ENCODE assay signal across 17 cellular contexts in genomic region chr11:121794671-121795070, GRCh38.
DNase-seq lines count a peak whose midpoint lies in the region; ATAC-seq and TF ChIP-seq lines count a peak whose summit lies in the region.
"Had no signal": no experiment of that assay in that cellular context is flagged by ENCODE, and none has a peak within 500 bp of the region (broad histone marks: within the 10 kb centered on the region; RNA-seq: fewer than 3 reads in every experiment).

No MANE protein-coding gene starts in this region.

- peak overlapping the region; percentile 11 for H3K9ac ChIP-seq in neural cell (ENCODE audit: low read length)

- intact Hi-C loops in esophagus muscularis mucosa (cut with DNase I), result no loop called here
- intact Hi-C loops in testis (cut with DNase I; ENCODE audit: low total_unique reads), result no loop called here

- no peak overlapping the region for H3K4me3 ChIP-seq in esophagus muscularis mucosa
- H3K4me3 ChIP-seq in neural cell (ENCODE audit: low read length), result no peak overlapping the region
- peak overlapping the region; percentile 11 to 13 for H3K4me3 ChIP-seq in testis
- H3K4me3 ChIP-seq: GM12878 had no signal

- no peaks in the 10 kb centered on the region for H3K9me2 ChIP-seq in neural cell (ENCODE audit: insufficient read depth, low read length)

- no peaks in the 10 kb centered on the region for H3F3A ChIP-seq in neural cell (ENCODE audit: insufficient read depth, low read length, poor library complexity, severe bottlenecking)

- H3K36me3 ChIP-seq in esophagus muscularis mucosa, result no peaks in the 10 kb centered on the region
- H3K36me3 ChIP-seq in neural cell (ENCODE audit: insufficient read depth, low read length), result no peaks in the 10 kb centered on the region
- no peaks in the 10 kb centered on the region for H3K36me3 ChIP-seq in testis (ENCODE audit: low read depth, missing control alignments)

- TF ChIP-seq CTCF in esophagus muscularis mucosa (IDR thresholded peaks at IDR 0.05), result no peak
- no peak for TF ChIP-seq CTCF in neural cell (IDR thresholded peaks at IDR 0.05; ENCODE audit: poor library complexity, severe bottlenecking)
- TF ChIP-seq CTCF in testis (IDR thresholded peaks at IDR 0.05), result no peak

- ATAC-seq in stimulated activated naive B cell treated with anti-CD40 and anti-IgM and Interleukin-4, amounts not matched to agents 10 μg/mL and 1 μg/mL and 100 μg/mL, for 72 hours (replicated peaks), result no peak
- ATAC-seq: GM12878, PC-3 had no signal

- no peak overlapping the region for H3K4me2 ChIP-seq in neural cell (ENCODE audit: low read length)

- no peak overlapping the region for H3K4me3 Mint-ChIP-seq in stimulated activated naive B cell treated with anti-CD40 and anti-IgM and Interleukin-4, amounts not matched to agents 10 μg/mL and 1 μg/mL and 100 μg/mL, for 72 hours
- H3K4me3 Mint-ChIP-seq: CD14-positive monocyte had no signal

- no peak for TF ChIP-seq EP300 in esophagus muscularis mucosa (IDR thresholded peaks at IDR 0.05)
- TF ChIP-seq EP300 in neural cell (conservative IDR thresholded peaks at IDR 0.05; ENCODE audit: poor library complexity, severe bottlenecking), result no peak

- no peak for TF ChIP-seq RAD21 in neural cell (conservative IDR thresholded peaks at IDR 0.05)

- no peaks in the 10 kb centered on the region for H3K36me3 Mint-ChIP-seq in stimulated activated naive B cell treated with anti-CD40 and anti-IgM and Interleukin-4, amounts not matched to agents 10 μg/mL and 1 μg/mL and 100 μg/mL, for 72 hours
- H3K36me3 Mint-ChIP-seq: CD14-positive monocyte had no signal

- H2AFZ ChIP-seq in neural cell (ENCODE audit: low read depth, low read length), result peak overlapping the region; percentile 31

- WGBS in esophagus muscularis mucosa, result 94% methylated on average over 19 of the region's 19 CpGs
- WGBS in testis, 2 donors, result 62 to 77% methylated on average over 19 of the region's 19 CpGs

- TF ChIP-seq POLR2A in esophagus muscularis mucosa (IDR thresholded peaks at IDR 0.05; ENCODE audit: low read depth) (no peak), testis (IDR thresholded peaks at IDR 0.05) (no peak)

- no peaks in the 10 kb centered on the region for H3K27me3 ChIP-seq in esophagus muscularis mucosa
- no peaks in the 10 kb centered on the region for H3K27me3 ChIP-seq in neural cell (ENCODE audit: insufficient read depth, low read depth, low read length)
- H3K27me3 ChIP-seq in testis, result no peaks in the 10 kb centered on the region

- H3K4me1 ChIP-seq in esophagus muscularis mucosa (peaks cover 0 to 21% (median 13%) of the 10 kb centered on the region in 4 donors), testis (peaks cover 13% of the 10 kb centered on the region)

- H3K27ac ChIP-seq in esophagus muscularis mucosa (replicated peaks in 1 of 4) (no peak overlapping the region), neural cell (ENCODE audit: low read length) (peak overlapping the region; percentile 7), testis (no peak overlapping the region)
- H3K27ac ChIP-seq: 22Rv1 had no signal

- H3K9me3 ChIP-seq in esophagus muscularis mucosa (no peaks in the 10 kb centered on the region), neural cell (ENCODE audit: low read length) (no peaks in the 10 kb centered on the region), testis (no peaks in the 10 kb centered on the region)

- H3K4me1 Mint-ChIP-seq in stimulated activated naive B cell treated with anti-CD40 and anti-IgM and Interleukin-4, amounts not matched to agents 10 μg/mL and 1 μg/mL and 100 μg/mL, for 72 hours, result no peaks in the 10 kb centered on the region

- peak; percentile 3 for DNase-seq in NCI-H146 (lab: John Stamatoyannopoulos, UW)
- no peak for DNase-seq in NCI-H146 treated with DMSO at 0.1 percent for 48 hours (lab: John Stamatoyannopoulos, UW; ENCODE audit: unreplicated experiment)
- peak; percentile 57 for DNase-seq in esophagus muscularis mucosa (ENCODE audit: extremely low spot score)
- no peak for DNase-seq in testis
- no peak for DNase-seq in AG20443 (ENCODE audit: low spot score)
- no peak for DNase-seq in COLO668 (lab: John Stamatoyannopoulos, UW; ENCODE audit: unreplicated experiment)
- DNase-seq in stimulated activated naive B cell treated with anti-CD40 and anti-IgM and Interleukin-4, amounts not matched to agents 10 μg/mL and 1 μg/mL and 100 μg/mL, for 72 hours, result no peak
- DNase-seq: DMS53, KG1, NCI-H1092, NCI-H187 treated with DMSO at 0.1 percent for 48 hours, NCI-H446, PC-3 had no signal

- H3K79me2 ChIP-seq in neural cell (replicated peaks; ENCODE audit: insufficient read depth, low read length), result no peaks in the 10 kb centered on the region

- peaks cover 15 to 30% of the 10 kb centered on the region in 2 donors for H3K27me3 Mint-ChIP-seq in stimulated activated naive B cell treated with anti-CD40 and anti-IgM and Interleukin-4, amounts not matched to agents 10 μg/mL and 1 μg/mL and 100 μg/mL, for 72 hours

- no peak overlapping the region for H3K27ac Mint-ChIP-seq in stimulated activated naive B cell treated with anti-CD40 and anti-IgM and Interleukin-4, amounts not matched to agents 10 μg/mL and 1 μg/mL and 100 μg/mL, for 72 hours
- H3K27ac Mint-ChIP-seq: CD14-positive monocyte had no signal

- H4K20me1 ChIP-seq in neural cell (ENCODE audit: insufficient read depth), result no peaks in the 10 kb centered on the region

- H3K9me3 Mint-ChIP-seq in stimulated activated naive B cell treated with anti-CD40 and anti-IgM and Interleukin-4, amounts not matched to agents 10 μg/mL and 1 μg/mL and 100 μg/mL, for 72 hours, result peaks cover 3 to 6% of the 10 kb centered on the region in 2 donors

TF ChIP-seq in neural cell, 6 proteins besides CTCF, POLR2A, EP300 and RAD21:
- TF ChIP-seq SMC3 (conservative IDR thresholded peaks at IDR 0.05; ENCODE audit: poor library complexity) (no peak), MXI1 (conservative IDR thresholded peaks at IDR 0.05; ENCODE audit: poor library complexity, severe bottlenecking) (no peak), POLR2AphosphoS5 (IDR thresholded peaks at IDR 0.05) (no peak), TAF1 (IDR thresholded peaks at IDR 0.05; ENCODE audit: low read depth) (no peak), REST (IDR thresholded peaks at IDR 0.05; ENCODE audit: borderline replicate concordance) (no peak), EZH2 (IDR thresholded peaks at IDR 0.05; ENCODE audit: borderline replicate concordance, insufficient read depth, low read length, poor library complexity, severe bottlenecking) (no peak)

Comparison
In these comparisons a context has a peak if more than half of its experiments do, and no peak if none do; other contexts are left out.
1. DNase-seq: peak in NCI-H146 (single experiment) and esophagus muscularis mucosa (single experiment); none in NCI-H146 treated with DMSO at 0.1 percent for 48 hours (single experiment), testis (single experiment), AG20443 (single experiment), COLO668 (single experiment) and stimulated activated naive B cell treated with anti-CD40 and anti-IgM and Interleukin-4, amounts not matched to agents 10 μg/mL and 1 μg/mL and 100 μg/mL, for 72 hours (single experiment).
2. H3K4me3 ChIP-seq: peak in testis (2 of 2); none in esophagus muscularis mucosa (0 of 4) and neural cell (single experiment).